Comparison of ENCODE assay signal across 10 cellular contexts in genomic region chr3:9316881-9317341, GRCh38. TPM values are rescaled to one million over a fixed set of nuclear protein-coding genes. Genes with fewer than 3 reads are reported as not detected.
DNase-seq lines count a peak whose midpoint lies in the region; ATAC-seq, FAIRE-seq and TF ChIP-seq lines count a peak whose summit lies in the region.
"Had no signal": no experiment of that assay in that cellular context is flagged by ENCODE, and none has a peak within 500 bp of the region (broad histone marks: within the 10 kb centered on the region; RNA-seq: fewer than 3 reads in every experiment).

No MANE protein-coding gene starts in this region.

- no peaks in the 10 kb centered on the region for H4K20me1 ChIP-seq in GM23248 (ENCODE audit: insufficient read depth)

- H3K4me1 ChIP-seq in GM23248 (ENCODE audit: insufficient read depth): peaks cover 14% of the 10 kb centered on the region
- peaks cover 0 to 2% of the 10 kb centered on the region in 2 donors for H3K4me1 ChIP-seq in kidney (ENCODE audit: control insufficient read depth in 1 of 2, insufficient read depth in 1 of 2, low read depth in 1 of 2, low read length in 2 of 2)
- H3K4me1 ChIP-seq in skeletal muscle satellite cell (ENCODE audit: control insufficient read depth, insufficient read depth, low read length): peaks cover 10% of the 10 kb centered on the region

- H3K27ac ChIP-seq in GM23248: peak overlapping the region; percentile 74
- no peak overlapping the region for H3K27ac ChIP-seq in kidney (ENCODE audit: low read depth in 2 of 2, low read length in 2 of 2)

- in situ Hi-C loops in GM23248 (cut with MboI): loop anchor here (25.0 kb wide), 1 partner anchor 555 kb away; the partner anchor contains the start of gene OXTR

- no peaks in the 10 kb centered on the region for H3K9me2 ChIP-seq in GM23248 (ENCODE audit: insufficient read depth)

- H2AFZ ChIP-seq in GM23248: peak overlapping the region; percentile 94

- TF ChIP-seq CTCF in kidney (IDR thresholded peaks at IDR 0.05; ENCODE audit: borderline replicate concordance, extremely low read depth, insufficient read depth): no peak

- H3K79me2 ChIP-seq in GM23248 (ENCODE audit: insufficient read depth): no peaks in the 10 kb centered on the region

- no peaks in the 10 kb centered on the region for H3K36me3 ChIP-seq in GM23248 (ENCODE audit: low read depth)
- no peaks in the 10 kb centered on the region for H3K36me3 ChIP-seq in kidney (ENCODE audit: control insufficient read depth in 1 of 2, insufficient read depth in 2 of 2, low read length in 2 of 2)
- H3K36me3 ChIP-seq in skeletal muscle satellite cell (ENCODE audit: insufficient read depth, low read length): no peaks in the 10 kb centered on the region

- no peak for FAIRE-seq in kidney (lab: Jason Lieb, UNC)

- intact Hi-C loops in kidney (cut with DNase I): no loop called here

- H3K9ac ChIP-seq in GM23248 (peak overlapping the region; percentile 67), kidney (ENCODE audit: low read length in 2 of 2) (peak overlapping the region in 1 of 2 donors; percentile 22), skeletal muscle satellite cell (ENCODE audit: low read depth, low read length) (peak overlapping the region; percentile 72)

- peaks cover 16% of the 10 kb centered on the region for H3F3A ChIP-seq in GM23248 (ENCODE audit: insufficient read depth)

- H3K27me3 ChIP-seq in GM23248 (replicated peaks; ENCODE audit: insufficient read depth) (no peaks in the 10 kb centered on the region), skeletal muscle satellite cell (ENCODE audit: control insufficient read depth, insufficient read depth, low read length) (no peaks in the 10 kb centered on the region)

- 2 to 3% methylated on average over 12 of the region's 12 CpGs for WGBS in GM23248 (ENCODE audit: low coverage in 1 of 2, low lambda C conversion rate in 2 of 2, missing lambda C conversion rate in 2 of 2), 2 experiments

- ATAC-seq in HG02571 (IDR thresholded peaks at IDR 0.05; ENCODE audit: unreplicated experiment): no peak

- H3K4me3 ChIP-seq in GM23248: peak overlapping the region; percentile 68
- peak overlapping the region; percentile 6 to 43 for H3K4me3 ChIP-seq in kidney (ENCODE audit: low read length in 2 of 2)
- H3K4me3 ChIP-seq in skeletal muscle satellite cell (ENCODE audit: low read length): peak overlapping the region; percentile 63

- DNase-seq in GM23248 (peak; percentile 76), cerebellum (ENCODE audit: low spot score) (peak; percentile 18), kidney (peak; percentile 63), NCI-H510A treated with DMSO at 0.1 percent for 48 hours (lab: John Stamatoyannopoulos, UW) (no peak), glomerular visceral epithelial cell (ENCODE audit: extremely low spot score) (no peak), NCI-H1105 treated with DMSO at 0.1 percent for 48 hours (lab: John Stamatoyannopoulos, UW) (no peak)
- DNase-seq: stimulated activated CD8-positive, alpha-beta memory T cell treated with anti-CD3 and anti-CD28 coated beads, Interleukin-4, amount 100 ng/mL, for 48 hours; T-helper 9 cell had no signal

- H3K9me3 ChIP-seq in GM23248 (ENCODE audit: low read depth) (no peaks in the 10 kb centered on the region), kidney (ENCODE audit: control insufficient read depth in 1 of 2, low read length in 2 of 2) (no peaks in the 10 kb centered on the region), skeletal muscle satellite cell (replicated peaks; ENCODE audit: low read length) (no peaks in the 10 kb centered on the region)

- H3K4me2 ChIP-seq in GM23248 (ENCODE audit: unreplicated experiment): peak overlapping the region; percentile 92
- H3K4me2 ChIP-seq in skeletal muscle satellite cell (ENCODE audit: low read length): peak overlapping the region; percentile 81

RNA-seq across cellular contexts. Expression of gene THUMPD3, which starts 45.9 kb away (rescaled TPM):
- total RNA-seq in GM23248 (2014; rRNA removed; shearing (Covaris generic)): 38.9 and 41.7 TPM in 2 replicates
- polyA plus RNA-seq in GM23248 (2016; fragmentation: Nextera tagmentation; extraction: Ambion mirVana) (27.9 and 28.5 TPM in 2 replicates), kidney (ENCODE audit: insufficient read depth, low read depth, low replicate concordance) (31.9 TPM)
- total RNA-seq in cerebellum (50.8 TPM), kidney (44.1 TPM)
- total RNA-seq in skeletal muscle satellite cell (2012; rRNA removed): 47.6 and 54.8 TPM in 2 replicates

Comparison
In these comparisons a context has a peak if more than half of its experiments do, and no peak if none do; other contexts are left out.
1. DNase-seq: peak in GM23248 (single experiment), cerebellum (single experiment) and kidney (single experiment); none in NCI-H510A treated with DMSO at 0.1 percent for 48 hours (single experiment), glomerular visceral epithelial cell (single experiment) and NCI-H1105 treated with DMSO at 0.1 percent for 48 hours (single experiment).
2. Peak in every context shown above with its lines, with median percentiles within 50 percentile points of each other: H3K4me3 ChIP-seq.